ENCODE assay signal across 9 cellular contexts in genomic region chr14:36091096-36091495, GRCh38.
A peak's percentile ranks its signal among the peaks of the same experiment; 100 is the strongest.
DNase-seq lines count a peak whose midpoint lies in the region; ATAC-seq, FAIRE-seq and TF ChIP-seq lines count a peak whose summit lies in the region.
"Had no signal": no experiment of that assay in that cellular context is flagged by ENCODE, and none has a peak within 500 bp of the region (broad histone marks: within the 10 kb centered on the region; RNA-seq: fewer than 3 reads in every experiment).

No MANE protein-coding gene starts in this region.

- H3K4me2 ChIP-seq in K562 (ENCODE audit: insufficient read depth, low read length): no peak overlapping the region

- H3K79me2 ChIP-seq in K562 (ENCODE audit: control insufficient read depth, insufficient read depth, low read length): no peaks in the 10 kb centered on the region

- H3K4me1 ChIP-seq in K562 (replicated peaks in 1 of 2; ENCODE audit: control insufficient read depth in 2 of 2, insufficient read depth in 2 of 2, low read length in 2 of 2) (no peaks in the 10 kb centered on the region; a peak in 1 of 5 replicates), tibial artery (no peaks in the 10 kb centered on the region)

- DNase-seq in K562 (ENCODE audit: extremely low read depth in 1 of 4, low spot score in 3 of 4): peak in 1 of 4 experiments; percentile 5
- DNase-seq in sciatic nerve (ENCODE audit: low spot score): no peak
- no peak for DNase-seq in tibial artery
- no peak for DNase-seq in NCI-H1105 treated with DMSO at 0.1 percent for 48 hours (lab: John Stamatoyannopoulos, UW)
- no peak for DNase-seq in NAMALWA (ENCODE audit: low spot score)
- no peak for DNase-seq in NK-92 (lab: John Stamatoyannopoulos, UW; ENCODE audit: unreplicated experiment)
- DNase-seq: left cardiac atrium had no signal

- WGBS in K562 (ENCODE audit: insufficient coverage, low coverage, missing lambda C conversion rate): 0% methylated on average over 2 of the region's 2 CpGs

- CTCF ChIA-PET in K562 (lab: Yijun Ruan, JAX; ENCODE audit: low intra/inter-chr PET ratio): no interaction called here

- intact Hi-C loops in K562 (cut with micrococcal nuclease) (no loop called here), sciatic nerve (cut with DNase I) (no loop called here), tibial artery (cut with DNase I; ENCODE audit: low total_unique reads) (no loop called here)

- no peak overlapping the region for H3K27ac ChIP-seq in K562 (ENCODE audit: extremely low read depth, low read depth, low read length)
- no peak overlapping the region for H3K27ac ChIP-seq in tibial artery

- H2AFZ ChIP-seq in K562 (ENCODE audit: low read depth, low read length): peak overlapping the region; percentile 6; the same call in 1 of the 2 replicates

- FAIRE-seq in K562 (lab: Jason Lieb, UNC): no peak

- H3K36me3 ChIP-seq in K562 (ENCODE audit: control insufficient read depth, insufficient read depth, low read length) (no peaks in the 10 kb centered on the region), tibial artery (no peaks in the 10 kb centered on the region)

- no peak for TF ChIP-seq POLR2A in K562 (conservative IDR thresholded peaks at IDR 0.05)

- no TSS peak for BruUV-seq in K562 (replicated peaks; lab: Mats Ljungman, UMichigan)

- no peaks in the 10 kb centered on the region for H4K20me1 ChIP-seq in K562 (replicated peaks; ENCODE audit: control insufficient read depth, insufficient read depth, low read length)

- no peak for TF ChIP-seq RAD21 in K562 (CRISPR knock-in tag; conservative IDR thresholded peaks at IDR 0.05 in 1 of 2, IDR thresholded peaks at IDR 0.05 in 1 of 2)

- in situ Hi-C loops in K562 (cut with MboI): no loop called here

- no peak for TF ChIP-seq CTCF in K562 (IDR thresholded peaks at IDR 0.05 in 2 of 3, conservative IDR thresholded peaks at IDR 0.05 in 1 of 3; ENCODE audit: insufficient read depth in 2 of 3, low read depth in 1 of 3, low read length in 3 of 3)
- TF ChIP-seq CTCF in tibial artery (IDR thresholded peaks at IDR 0.05): no peak

- no peak overlapping the region for H3K4me3 ChIP-seq in K562
- H3K4me3 ChIP-seq in tibial artery: no peak overlapping the region

- POLR2A ChIA-PET in K562 (lab: Yijun Ruan, JAX): no interaction called here

- H3K27me3 ChIP-seq in K562 (ENCODE audit: control insufficient read depth in 2 of 2, insufficient read depth in 2 of 2, low read length in 2 of 2): no peaks in the 10 kb centered on the region
- H3K27me3 ChIP-seq in tibial artery: no peaks in the 10 kb centered on the region

- TF ChIP-seq EP300 in K562 (IDR thresholded peaks at IDR 0.05; ENCODE audit: low read length): no peak

- H3K9me3 ChIP-seq in K562 (replicated peaks; ENCODE audit: control insufficient read depth, insufficient read depth, low read depth, low read length) (peaks cover 2% of the 10 kb centered on the region; the same call in 1 of the 2 replicates), tibial artery (no peaks in the 10 kb centered on the region)

- H3K9ac ChIP-seq in K562 (ENCODE audit: insufficient read depth in 1 of 2, low read depth in 2 of 2, low read length in 2 of 2): no peak overlapping the region

- ATAC-seq in GM19023 (IDR thresholded peaks at IDR 0.05; ENCODE audit: unreplicated experiment): peak; percentile 81
- ATAC-seq in HG03469 (IDR thresholded peaks at IDR 0.05; ENCODE audit: unreplicated experiment): peak; percentile 60
- peak; percentile 46; the same call in 1 of the 3 replicates for ATAC-seq in K562
- ATAC-seq in sciatic nerve: peak; percentile 44

- H3K9me1 ChIP-seq in K562 (ENCODE audit: control insufficient read depth, insufficient read depth, low read length): no peaks in the 10 kb centered on the region

TF ChIP-seq in K562, 482 proteins besides CTCF, POLR2A, EP300 and RAD21 (continues in another document):
- TF ChIP-seq FOSL1 (tag; conservative IDR thresholded peaks at IDR 0.05) (peak; percentile 77), MECOM (CRISPR knock-in tag; IDR thresholded peaks at IDR 0.05) (no peak), STAG1 (CRISPR knock-in tag; IDR thresholded peaks at IDR 0.05; ENCODE audit: borderline replicate concordance) (no peak), CEBPB (tag; IDR thresholded peaks at IDR 0.05) (no peak), CBX1 (IDR thresholded peaks at IDR 0.05; ENCODE audit: low read depth) (no peak), ZNF778 (CRISPR knock-in tag; IDR thresholded peaks at IDR 0.05) (no peak), BCOR (IDR thresholded peaks at IDR 0.05) (no peak), SMARCC2 (IDR thresholded peaks at IDR 0.05; ENCODE audit: low read depth) (no peak), POLR2B (IDR thresholded peaks at IDR 0.05; ENCODE audit: low read depth, partially characterized antibody) (no peak), TAF1 (IDR thresholded peaks at IDR 0.05; ENCODE audit: control insufficient read depth, extremely low read depth, insufficient read depth, low read length, severe bottlenecking) (no peak), NCOA6 (IDR thresholded peaks at IDR 0.05) (no peak), SMARCA5 (IDR thresholded peaks at IDR 0.05) (no peak)
- TF ChIP-seq, protein P1, sequence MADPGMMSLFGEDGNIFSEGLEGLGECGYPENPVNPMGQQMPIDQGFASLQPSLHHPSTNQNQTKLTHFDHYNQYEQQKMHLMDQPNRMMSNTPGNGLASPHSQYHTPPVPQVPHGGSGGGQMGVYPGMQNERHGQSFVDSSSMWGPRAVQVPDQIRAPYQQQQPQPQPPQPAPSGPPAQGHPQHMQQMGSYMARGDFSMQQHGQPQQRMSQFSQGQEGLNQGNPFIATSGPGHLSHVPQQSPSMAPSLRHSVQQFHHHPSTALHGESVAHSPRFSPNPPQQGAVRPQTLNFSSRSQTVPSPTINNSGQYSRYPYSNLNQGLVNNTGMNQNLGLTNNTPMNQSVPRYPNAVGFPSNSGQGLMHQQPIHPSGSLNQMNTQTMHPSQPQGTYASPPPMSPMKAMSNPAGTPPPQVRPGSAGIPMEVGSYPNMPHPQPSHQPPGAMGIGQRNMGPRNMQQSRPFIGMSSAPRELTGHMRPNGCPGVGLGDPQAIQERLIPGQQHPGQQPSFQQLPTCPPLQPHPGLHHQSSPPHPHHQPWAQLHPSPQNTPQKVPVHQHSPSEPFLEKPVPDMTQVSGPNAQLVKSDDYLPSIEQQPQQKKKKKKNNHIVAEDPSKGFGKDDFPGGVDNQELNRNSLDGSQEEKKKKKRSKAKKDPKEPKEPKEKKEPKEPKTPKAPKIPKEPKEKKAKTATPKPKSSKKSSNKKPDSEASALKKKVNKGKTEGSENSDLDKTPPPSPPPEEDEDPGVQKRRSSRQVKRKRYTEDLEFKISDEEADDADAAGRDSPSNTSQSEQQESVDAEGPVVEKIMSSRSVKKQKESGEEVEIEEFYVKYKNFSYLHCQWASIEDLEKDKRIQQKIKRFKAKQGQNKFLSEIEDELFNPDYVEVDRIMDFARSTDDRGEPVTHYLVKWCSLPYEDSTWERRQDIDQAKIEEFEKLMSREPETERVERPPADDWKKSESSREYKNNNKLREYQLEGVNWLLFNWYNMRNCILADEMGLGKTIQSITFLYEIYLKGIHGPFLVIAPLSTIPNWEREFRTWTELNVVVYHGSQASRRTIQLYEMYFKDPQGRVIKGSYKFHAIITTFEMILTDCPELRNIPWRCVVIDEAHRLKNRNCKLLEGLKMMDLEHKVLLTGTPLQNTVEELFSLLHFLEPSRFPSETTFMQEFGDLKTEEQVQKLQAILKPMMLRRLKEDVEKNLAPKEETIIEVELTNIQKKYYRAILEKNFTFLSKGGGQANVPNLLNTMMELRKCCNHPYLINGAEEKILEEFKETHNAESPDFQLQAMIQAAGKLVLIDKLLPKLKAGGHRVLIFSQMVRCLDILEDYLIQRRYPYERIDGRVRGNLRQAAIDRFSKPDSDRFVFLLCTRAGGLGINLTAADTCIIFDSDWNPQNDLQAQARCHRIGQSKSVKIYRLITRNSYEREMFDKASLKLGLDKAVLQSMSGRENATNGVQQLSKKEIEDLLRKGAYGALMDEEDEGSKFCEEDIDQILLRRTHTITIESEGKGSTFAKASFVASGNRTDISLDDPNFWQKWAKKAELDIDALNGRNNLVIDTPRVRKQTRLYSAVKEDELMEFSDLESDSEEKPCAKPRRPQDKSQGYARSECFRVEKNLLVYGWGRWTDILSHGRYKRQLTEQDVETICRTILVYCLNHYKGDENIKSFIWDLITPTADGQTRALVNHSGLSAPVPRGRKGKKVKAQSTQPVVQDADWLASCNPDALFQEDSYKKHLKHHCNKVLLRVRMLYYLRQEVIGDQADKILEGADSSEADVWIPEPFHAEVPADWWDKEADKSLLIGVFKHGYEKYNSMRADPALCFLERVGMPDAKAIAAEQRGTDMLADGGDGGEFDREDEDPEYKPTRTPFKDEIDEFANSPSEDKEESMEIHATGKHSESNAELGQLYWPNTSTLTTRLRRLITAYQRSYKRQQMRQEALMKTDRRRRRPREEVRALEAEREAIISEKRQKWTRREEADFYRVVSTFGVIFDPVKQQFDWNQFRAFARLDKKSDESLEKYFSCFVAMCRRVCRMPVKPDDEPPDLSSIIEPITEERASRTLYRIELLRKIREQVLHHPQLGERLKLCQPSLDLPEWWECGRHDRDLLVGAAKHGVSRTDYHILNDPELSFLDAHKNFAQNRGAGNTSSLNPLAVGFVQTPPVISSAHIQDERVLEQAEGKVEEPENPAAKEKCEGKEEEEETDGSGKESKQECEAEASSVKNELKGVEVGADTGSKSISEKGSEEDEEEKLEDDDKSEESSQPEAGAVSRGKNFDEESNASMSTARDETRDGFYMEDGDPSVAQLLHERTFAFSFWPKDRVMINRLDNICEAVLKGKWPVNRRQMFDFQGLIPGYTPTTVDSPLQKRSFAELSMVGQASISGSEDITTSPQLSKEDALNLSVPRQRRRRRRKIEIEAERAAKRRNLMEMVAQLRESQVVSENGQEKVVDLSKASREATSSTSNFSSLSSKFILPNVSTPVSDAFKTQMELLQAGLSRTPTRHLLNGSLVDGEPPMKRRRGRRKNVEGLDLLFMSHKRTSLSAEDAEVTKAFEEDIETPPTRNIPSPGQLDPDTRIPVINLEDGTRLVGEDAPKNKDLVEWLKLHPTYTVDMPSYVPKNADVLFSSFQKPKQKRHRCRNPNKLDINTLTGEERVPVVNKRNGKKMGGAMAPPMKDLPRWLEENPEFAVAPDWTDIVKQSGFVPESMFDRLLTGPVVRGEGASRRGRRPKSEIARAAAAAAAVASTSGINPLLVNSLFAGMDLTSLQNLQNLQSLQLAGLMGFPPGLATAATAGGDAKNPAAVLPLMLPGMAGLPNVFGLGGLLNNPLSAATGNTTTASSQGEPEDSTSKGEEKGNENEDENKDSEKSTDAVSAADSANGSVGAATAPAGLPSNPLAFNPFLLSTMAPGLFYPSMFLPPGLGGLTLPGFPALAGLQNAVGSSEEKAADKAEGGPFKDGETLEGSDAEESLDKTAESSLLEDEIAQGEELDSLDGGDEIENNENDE (IDR thresholded peaks at IDR 0.05; ENCODE audit: low read depth, low read length): no peak
